Comparison of ENCODE assay signal across 18 cellular contexts in genomic region chr6:135905604-135906300, GRCh38. TPM values are rescaled to one million over a fixed set of nuclear protein-coding genes. Genes with fewer than 3 reads are reported as not detected.
DNase-seq lines count a peak whose midpoint lies in the region; ATAC-seq and TF ChIP-seq lines count a peak whose summit lies in the region.
"Had no signal": no experiment of that assay in that cellular context is flagged by ENCODE, and none has a peak within 500 bp of the region (broad histone marks: within the 10 kb centered on the region; RNA-seq: fewer than 3 reads in every experiment).

No MANE protein-coding gene starts in this region.

- peak overlapping the region; percentile 4 for H2AK9ac ChIP-seq in IMR-90 (replicated peaks; ENCODE audit: low read depth, low read length, poor library complexity)

- DNase-seq in IMR-90 (no peak), caudate nucleus (lab: John Stamatoyannopoulos, UW) (peak in 45 of 61 donors; percentile 7 to 80 (median 39)), mesenchymal stem cell (no peak), gastrocnemius medialis (no peak), endothelial cell (ENCODE audit: low spot score) (no peak), coronary artery (ENCODE audit: low spot score) (no peak), NCI-H524 (lab: John Stamatoyannopoulos, UW) (no peak)
- DNase-seq: activated CD4-positive, alpha-beta T cell treated with anti-CD3 and anti-CD28 coated beads for 4 hours; NCI-H1436; NCI-H748 treated with DMSO at 0.1 percent for 48 hours; OCI-M1; sigmoid colon; stimulated activated CD4-positive, alpha-beta T cell treated with anti-CD3 and anti-CD28 coated beads, Interleukin-2, amount 100 ng/mL, for 24 hours; stimulated activated naive CD4-positive, alpha-beta T cell treated with Interleukin-2 at 50 U/mL for 16 hours; T-helper 1 cell had no signal

- no peaks in the 10 kb centered on the region for H3K27me3 Mint-ChIP-seq in endothelial cell (ENCODE audit: unreplicated experiment)

- no peaks in the 10 kb centered on the region for H3K36me3 Mint-ChIP-seq in endothelial cell (ENCODE audit: low read depth, unreplicated experiment)

- peaks cover 32 to 42% of the 10 kb centered on the region in 2 experiments for H3K79me1 ChIP-seq in IMR-90 (ENCODE audit: low read depth in 1 of 2, low read length in 2 of 2)
- peaks cover 1% of the 10 kb centered on the region for H3K79me1 ChIP-seq in mesenchymal stem cell (replicated peaks; ENCODE audit: low read length, poor library complexity, severe bottlenecking)

- H3K36me3 ChIP-seq in IMR-90 (ENCODE audit: control insufficient read depth, insufficient read depth, low read length) = peaks cover 6% of the 10 kb centered on the region
- no peaks in the 10 kb centered on the region for H3K36me3 ChIP-seq in mesenchymal stem cell (ENCODE audit: control insufficient read depth in 1 of 2, insufficient read depth in 2 of 2, low read depth in 1 of 2, low read length in 2 of 2)
- H3K36me3 ChIP-seq in gastrocnemius medialis = no peaks in the 10 kb centered on the region
- H3K36me3 ChIP-seq: cardiac muscle cell, gastroesophageal sphincter, sigmoid colon had no signal

- H3K9me3 ChIP-seq in IMR-90 (ENCODE audit: control insufficient read depth, insufficient read depth, low read length) (no peaks in the 10 kb centered on the region), mesenchymal stem cell (ENCODE audit: control insufficient read depth, low read length) (no peaks in the 10 kb centered on the region), gastrocnemius medialis (no peaks in the 10 kb centered on the region)
- H3K9me3 ChIP-seq: gastroesophageal sphincter, sigmoid colon had no signal

- H3K27ac Mint-ChIP-seq in endothelial cell (ENCODE audit: unreplicated experiment) = no peak overlapping the region

- TF ChIP-seq POLR2A in IMR-90 (IDR thresholded peaks at IDR 0.05; ENCODE audit: low read depth, low read length) (no peak), gastrocnemius medialis (IDR thresholded peaks at IDR 0.05) (no peak)

- H3K56ac ChIP-seq in IMR-90 (ENCODE audit: extremely low read depth, insufficient read depth, low read length) = no peak overlapping the region; the same call in 1 of the 2 replicates

- H2BK15ac ChIP-seq in IMR-90 (ENCODE audit: low read depth, low read length) (peak overlapping the region; percentile 69; the same call in 2 of the 3 replicates), mesenchymal stem cell (ENCODE audit: low read depth, poor library complexity, severe bottlenecking) (no peak overlapping the region)

- H3K14ac ChIP-seq in IMR-90 (replicated peaks; ENCODE audit: low read depth, low read length) (peak overlapping the region; percentile 58), mesenchymal stem cell (ENCODE audit: low read length in 2 of 2) (no peak overlapping the region)

- H4K8ac ChIP-seq in IMR-90 (ENCODE audit: low read depth in 2 of 2, low read length in 2 of 2) = peak overlapping the region; percentile 41 to 90; a peak in 3 of 4 replicates
- H4K8ac ChIP-seq in mesenchymal stem cell (ENCODE audit: low read length) = no peak overlapping the region

- H2BK120ac ChIP-seq in IMR-90 (ENCODE audit: low read depth, low read length) = peak overlapping the region; percentile 92
- H2BK120ac ChIP-seq in mesenchymal stem cell (ENCODE audit: low read depth, low read length) = no peak overlapping the region

- no TSS peak for BruUV-seq in IMR-90 (replicated peaks; lab: Mats Ljungman, UMichigan)

- H3K9me3 Mint-ChIP-seq in endothelial cell (ENCODE audit: unreplicated experiment) = no peaks in the 10 kb centered on the region

- H3K4me3 Mint-ChIP-seq in endothelial cell (ENCODE audit: unreplicated experiment) = no peak overlapping the region

- peak overlapping the region; percentile 74 for H2AFZ ChIP-seq in IMR-90 (replicated peaks; ENCODE audit: low read length, poor library complexity)
- H2AFZ ChIP-seq in mesenchymal stem cell (ENCODE audit: low read depth, low read length) = no peak overlapping the region

- H2AK5ac ChIP-seq in IMR-90 (ENCODE audit: low read depth, low read length) (peak overlapping the region; percentile 98), mesenchymal stem cell (ENCODE audit: low read length, severe bottlenecking) (peak overlapping the region; percentile 6)

- H3K9ac ChIP-seq in IMR-90 (ENCODE audit: low read depth, low read length) (no peak overlapping the region), mesenchymal stem cell (ENCODE audit: low read length) (no peak overlapping the region)

- peak overlapping the region; percentile 72 for H4K5ac ChIP-seq in IMR-90 (ENCODE audit: low read depth, low read length)

- H2BK5ac ChIP-seq in IMR-90 (ENCODE audit: low read depth, low read length, poor library complexity, severe bottlenecking) (peak overlapping the region; percentile 87), mesenchymal stem cell (ENCODE audit: low read depth, low read length, poor library complexity, severe bottlenecking) (no peak overlapping the region)

- no peak overlapping the region for H3K4me2 ChIP-seq in IMR-90 (ENCODE audit: low read depth, low read length)
- H3K4me2 ChIP-seq in mesenchymal stem cell (ENCODE audit: low read length, poor library complexity, severe bottlenecking) = no peak overlapping the region

- intact Hi-C loops in IMR-90 (cut with micrococcal nuclease) (loop anchor here (10.0 kb wide), 1 partner anchor 319 kb away; no protein-coding TSS in a partner anchor), gastrocnemius medialis (cut with DNase I; ENCODE audit: low total_unique reads) (no loop called here)

- H3K4ac ChIP-seq in IMR-90 (ENCODE audit: low read depth, low read length) (peak overlapping the region; percentile 92), mesenchymal stem cell (ENCODE audit: low read depth in 1 of 2, low read length in 2 of 2) (peak overlapping the region in 1 of 2 experiments; percentile 57)

- in situ Hi-C loops in IMR-90 (cut with MboI; ENCODE audit: low sequenced_read_pairs) = no loop called here
- in situ Hi-C loops in gastrocnemius medialis (cut with MboI; ENCODE audit: low sequenced_read_pairs in 4 of 4) = no loop called here

- TF ChIP-seq RAD21 in IMR-90 (IDR thresholded peaks at IDR 0.05; ENCODE audit: low read length) = no peak

- H2BK20ac ChIP-seq in IMR-90 (ENCODE audit: low read depth, low read length) = peak overlapping the region; percentile 88

- peaks cover 17% of the 10 kb centered on the region for H3K9me1 ChIP-seq in IMR-90 (ENCODE audit: insufficient read depth, low read length)

- H3K23ac ChIP-seq in IMR-90 (ENCODE audit: low read depth, low read length) (peak overlapping the region; percentile 61; the same call in 1 of the 2 replicates), mesenchymal stem cell (ENCODE audit: low read length in 2 of 2) (no peak overlapping the region)

- H2BK12ac ChIP-seq in mesenchymal stem cell (ENCODE audit: low read length in 2 of 2) = peak overlapping the region in 1 of 2 experiments; percentile 93

- H3K27ac ChIP-seq in IMR-90 (ENCODE audit: insufficient read depth, low read length) (peak overlapping the region; percentile 80), caudate nucleus (ENCODE audit: low read depth, low read length) (peak overlapping the region; percentile 53), mesenchymal stem cell (ENCODE audit: low read length, poor library complexity, severe bottlenecking) (no peak overlapping the region), gastrocnemius medialis (peak overlapping the region in 3 of 4 donors; percentile 34 to 48 (median 44)), coronary artery (no peak overlapping the region)
- H3K27ac ChIP-seq: cardiac muscle cell, sigmoid colon had no signal

- dilution Hi-C loops in IMR-90 (cut with HindIII; ENCODE audit: low sequenced_read_pairs, unreplicated experiment) = no loop called here

- POLR2A ChIA-PET in IMR-90 (lab: Charles Lee; ENCODE audit: unreplicated experiment) = no interaction called here

- WGBS in IMR-90 (ENCODE audit: extremely low coverage in 2 of 2, insufficient read length in 1 of 2), 2 experiments = 100% methylated on average over 1 of the region's 18 CpGs; no CpG with 5 or more reads in 1 of the 2 experiments
- 98% methylated on average over 17 of the region's 18 CpGs for WGBS in mesenchymal stem cell

- H3K27me3 ChIP-seq in IMR-90 (ENCODE audit: control insufficient read depth, insufficient read depth, low read length) (no peaks in the 10 kb centered on the region), mesenchymal stem cell (ENCODE audit: control insufficient read depth in 1 of 2, insufficient read depth in 1 of 2, low read length in 2 of 2) (no peaks in the 10 kb centered on the region), gastrocnemius medialis (no peaks in the 10 kb centered on the region)
- H3K27me3 ChIP-seq: cardiac muscle cell, gastroesophageal sphincter, sigmoid colon had no signal

- H3K18ac ChIP-seq in IMR-90 (ENCODE audit: low read depth, low read length) (peak overlapping the region; percentile 76), mesenchymal stem cell (ENCODE audit: low read depth in 1 of 2, low read length in 2 of 2) (peak overlapping the region in 1 of 2 experiments; percentile 29)

- no peak for ATAC-seq in IMR-90 (ENCODE audit: low read depth)
- peak; percentile 37 to 68 for ATAC-seq in gastrocnemius medialis
- ATAC-seq in GM21515 (IDR thresholded peaks at IDR 0.05; ENCODE audit: unreplicated experiment) = no peak
- ATAC-seq: gastroesophageal sphincter had no signal

- TF ChIP-seq CTCF in IMR-90 (conservative IDR thresholded peaks at IDR 0.05; ENCODE audit: low read depth, low read length) (no peak), gastrocnemius medialis (IDR thresholded peaks at IDR 0.05 in 4 of 5, conservative IDR thresholded peaks at IDR 0.05 in 1 of 5) (no peak), endothelial cell (IDR thresholded peaks at IDR 0.05; ENCODE audit: unreplicated experiment) (no peak), coronary artery (IDR thresholded peaks at IDR 0.05) (no peak)

- H3K4me3 ChIP-seq in IMR-90 (ENCODE audit: insufficient read depth, low read depth, low read length) = no peak overlapping the region
- H3K4me3 ChIP-seq in mesenchymal stem cell (ENCODE audit: insufficient read depth in 1 of 2, low read depth in 1 of 2, low read length in 2 of 2) = no peak overlapping the region
- peak overlapping the region; percentile 25 to 44 (median 33) for H3K4me3 ChIP-seq in gastrocnemius medialis
- no peak overlapping the region for H3K4me3 ChIP-seq in coronary artery
- H3K4me3 ChIP-seq: cardiac muscle cell, gastroesophageal sphincter, sigmoid colon had no signal

- no peaks in the 10 kb centered on the region for H3K4me1 Mint-ChIP-seq in endothelial cell (ENCODE audit: unreplicated experiment)

- H4K20me1 ChIP-seq in IMR-90 (ENCODE audit: insufficient read depth, low read length) = no peaks in the 10 kb centered on the region

- CTCF ChIA-PET in IMR-90 (lab: Yijun Ruan, JAX) = interaction anchor here (2.3 kb wide), 1 partner anchor 321 kb away, joined by 8 read pairs; no protein-coding TSS in a partner anchor

- H3K4me1 ChIP-seq in IMR-90 (ENCODE audit: control insufficient read depth, insufficient read depth, low read length) (peaks cover 29% of the 10 kb centered on the region), mesenchymal stem cell (ENCODE audit: control insufficient read depth, insufficient read depth, low read depth, low read length) (peaks cover 3% of the 10 kb centered on the region), gastrocnemius medialis (peaks cover 6 to 12% of the 10 kb centered on the region in 2 donors)

- H4K91ac ChIP-seq in IMR-90 (ENCODE audit: insufficient read depth, low read depth, low read length) (peak overlapping the region; percentile 93), mesenchymal stem cell (ENCODE audit: low read length) (no peak overlapping the region)

RNA-seq across cellular contexts. Expression of gene PDE7B, which starts 54.3 kb away (rescaled TPM):
- total RNA-seq in IMR-90 (2012; rRNA removed) = 12.4 and 15.6 TPM in 2 replicates
- 7.8 and 8.1 TPM in 2 replicates for polyA plus RNA-seq in IMR-90 (2012; rRNA removed)
- polyA plus RNA-seq in IMR-90 (2012; cell fraction: cytosol; rRNA removed) = 3.7 and 4.7 TPM in 2 replicates
- 5.4 and 11.0 TPM in 2 replicates for polyA plus RNA-seq in IMR-90 (2012; cell fraction: nucleus; rRNA removed; ENCODE audit: low replicate concordance)
- polyA plus RNA-seq in mesenchymal stem cell (2013, experiment 1 of 2) = 0.98 TPM
- 1.4 TPM for polyA plus RNA-seq in mesenchymal stem cell (2013, experiment 2 of 2)
- 1 to 10 TPM; 2.2 to 3.6 (median 2.7) TPM for total RNA-seq in gastrocnemius medialis
- 0.62 TPM for total RNA-seq in endothelial cell (ENCODE audit: unreplicated experiment)

Comparison
In these comparisons a context has a peak if more than half of its experiments do, and no peak if none do; other contexts are left out.
1. ATAC-seq: peak in gastrocnemius medialis (2 of 2); none in IMR-90 (single experiment) and GM21515 (single experiment).
2. DNase-seq: peak in caudate nucleus (45 of 61); none in IMR-90 (single experiment), mesenchymal stem cell (single experiment), gastrocnemius medialis (0 of 2), endothelial cell (single experiment), coronary artery (single experiment) and NCI-H524 (0 of 2).
3. H3K27ac ChIP-seq: peak in IMR-90 (single experiment), caudate nucleus (single experiment) and gastrocnemius medialis (3 of 4); none in mesenchymal stem cell (single experiment) and coronary artery (0 of 2).
4. H3K4me3 ChIP-seq: peak in gastrocnemius medialis (4 of 4); none in IMR-90 (single experiment), mesenchymal stem cell (0 of 2) and coronary artery (single experiment).